32 cellular contexts compared by ENCODE assay signal in the genomic region with DNA sequence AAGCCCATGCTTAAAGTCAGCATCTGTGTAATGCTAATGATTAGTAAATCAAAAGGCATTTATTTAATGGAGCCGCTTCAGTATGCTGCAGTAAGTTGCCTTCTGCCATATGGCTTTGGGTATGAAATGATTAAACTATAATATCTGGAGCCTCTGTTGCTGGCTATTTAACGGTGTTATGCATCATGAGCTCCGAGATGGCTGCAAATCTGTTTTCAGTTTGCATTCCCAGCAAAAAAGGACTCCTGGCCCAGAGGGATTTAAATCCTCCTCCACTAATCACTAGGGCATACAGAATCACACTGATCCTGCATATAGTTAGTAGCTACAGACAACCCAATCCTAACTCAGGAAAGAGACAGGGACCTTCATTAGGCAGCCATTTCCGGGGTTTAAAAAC.
A peak's percentile ranks its signal among the peaks of the same experiment; 100 is the strongest.
DNase-seq lines count a peak whose midpoint lies in the region; ATAC-seq and TF ChIP-seq lines count a peak whose summit lies in the region.
"Had no signal": no experiment of that assay in that cellular context is flagged by ENCODE, and none has a peak within 500 bp of the region (broad histone marks: within the 10 kb centered on the region; RNA-seq: fewer than 3 reads in every experiment).

No MANE protein-coding gene starts in this region.

- H3K4me3 Mint-ChIP-seq in HFFc6 (peak overlapping the region; percentile 26; the same call in 1 of the 2 replicates), mesothelial cell of epicardium (no peak overlapping the region)
- H3K4me3 Mint-ChIP-seq: activated CD4-positive, alpha-beta T cell treated with anti-CD3 and anti-CD28 coated beads for 36 hours; T-helper 2 cell treated with Interferon-gamma antibody and Interleukin-4, amounts not matched to agents 5 μg/mL and 100 μg/mL, for 36 hours had no signal

- no peak for TF ChIP-seq EP300 in gastroesophageal sphincter (IDR thresholded peaks at IDR 0.05)

- ATAC-seq in gastroesophageal sphincter (no peak), GM21423 (IDR thresholded peaks at IDR 0.05; ENCODE audit: unreplicated experiment) (no peak), HG03280 (IDR thresholded peaks at IDR 0.05; ENCODE audit: unreplicated experiment) (no peak)
- ATAC-seq: activated CD4-positive, alpha-beta T cell treated with anti-CD3 and anti-CD28 coated beads for 36 hours; activated naive CD4-positive, alpha-beta T cell treated with anti-CD3 and anti-CD28 coated beads, Interleukin-2, amount 50 U/mL, for 72 hours; left lung; right lobe of liver had no signal

- H3K27me3 Mint-ChIP-seq in HFFc6 (ENCODE audit: insufficient read depth) = no peaks in the 10 kb centered on the region; the same call in 1 of the 2 replicates
- no peaks in the 10 kb centered on the region for H3K27me3 Mint-ChIP-seq in mesothelial cell of epicardium (ENCODE audit: low read depth)
- H3K27me3 Mint-ChIP-seq: activated CD4-positive, alpha-beta T cell treated with anti-CD3 and anti-CD28 coated beads for 36 hours had no signal

- H3K4me1 Mint-ChIP-seq in HFFc6 (ENCODE audit: low read depth) (peaks cover 29% of the 10 kb centered on the region), mesothelial cell of epicardium (peaks cover 22% of the 10 kb centered on the region)

- H3K27ac Mint-ChIP-seq in HFFc6 (peak overlapping the region; percentile 67; the same call in 1 of the 2 replicates), mesothelial cell of epicardium (no peak overlapping the region)
- H3K27ac Mint-ChIP-seq: activated CD4-positive, alpha-beta T cell treated with anti-CD3 and anti-CD28 coated beads for 36 hours; activated T-helper 2 cell treated with anti-CD3 and anti-CD28 coated beads, Interferon-gamma antibody, Interleukin-2, Interleukin-4, amounts not matched to agents 10 μg/mL and 5 μg/mL and 100 μg/mL, durations not matched to agents 14 hours and 24 hours and 36 hours; T-helper 2 cell treated with Interferon-gamma antibody and Interleukin-4, amounts not matched to agents 5 μg/mL and 100 μg/mL, for 36 hours had no signal

- TF ChIP-seq POLR2A in gastroesophageal sphincter (IDR thresholded peaks at IDR 0.05) = no peak

- H3K27me3 ChIP-seq in WERI-Rb-1 (ENCODE audit: insufficient read depth, low read depth, severe bottlenecking) (no peaks in the 10 kb centered on the region), gastroesophageal sphincter (no peaks in the 10 kb centered on the region)
- H3K27me3 ChIP-seq: BLaER1, left lung, Peyer's patch, right lobe of liver, stomach, thyroid gland, vagina had no signal

- TF ChIP-seq CTCF in AG10803 (conservative IDR thresholded peaks at IDR 0.05; ENCODE audit: low read length) = no peak
- no peak for TF ChIP-seq CTCF in HFFc6 (IDR thresholded peaks at IDR 0.05)
- TF ChIP-seq CTCF in WERI-Rb-1 (IDR thresholded peaks at IDR 0.05; ENCODE audit: low read depth, low read length) = no peak
- TF ChIP-seq CTCF in gastroesophageal sphincter (IDR thresholded peaks at IDR 0.05) = no peak
- no peak for TF ChIP-seq CTCF in mesothelial cell of epicardium (IDR thresholded peaks at IDR 0.05; ENCODE audit: unreplicated experiment)

- H3K27ac ChIP-seq in WERI-Rb-1 = peak overlapping the region; percentile 60
- H3K27ac ChIP-seq in gastroesophageal sphincter = peak overlapping the region; percentile 5 to 82 (median 46)
- H3K27ac ChIP-seq: BLaER1, left lung, Peyer's patch, right lobe of liver, stomach, thyroid gland, vagina had no signal

- DNase-seq in AG10803 (ENCODE audit: low read depth) (peak; percentile 52), HFFc6 (peak; percentile 20), WERI-Rb-1 (peak; percentile 35), mesothelial cell of epicardium (ENCODE audit: low spot score in 2 of 2, unreplicated experiment in 2 of 2) (no peak), NCI-H1105 (lab: John Stamatoyannopoulos, UW) (no peak)
- DNase-seq: activated CD4-positive, alpha-beta T cell treated with anti-CD3 and anti-CD28 coated beads for 36 hours; anterior cingulate cortex; GDM1; head of caudate nucleus; islet precursor cell; KBM-7; left lung; mesendoderm; NCI-H1092; NCI-H187 treated with DMSO at 0.1 percent for 48 hours; NCI-H2227 treated with DMSO at 0.1 percent for 48 hours; Peyer's patch; right lobe of liver; SHP77; stimulated activated CD4-positive, alpha-beta T cell treated with anti-CD3 and anti-CD28 coated beads, Interleukin-12 subunit alpha, Interleukin-12 subunit beta, amount 100 ng/mL, for 4 hours; stimulated activated CD4-positive, alpha-beta T cell treated with anti-CD3 and anti-CD28 coated beads, Interleukin-2, amount 100 ng/mL, for 48 hours; stomach; thyroid gland had no signal

- H3K4me1 ChIP-seq in gastroesophageal sphincter = peaks cover 0 to 41% (median 10%) of the 10 kb centered on the region in 3 donors
- H3K4me1 ChIP-seq: left lung, Peyer's patch, prostate gland, right lobe of liver, thyroid gland, vagina had no signal

- WGBS in gastroesophageal sphincter (ENCODE audit: low coverage in 1 of 2), 2 donors = 55 to 73% methylated on average over 3 to 4 of the region's 4 CpGs

- no peaks in the 10 kb centered on the region for H3K9me3 Mint-ChIP-seq in HFFc6
- no peaks in the 10 kb centered on the region for H3K9me3 Mint-ChIP-seq in mesothelial cell of epicardium
- H3K9me3 Mint-ChIP-seq: activated T-helper 2 cell treated with anti-CD3 and anti-CD28 coated beads, Interferon-gamma antibody, Interleukin-2, Interleukin-4, amounts not matched to agents 10 μg/mL and 5 μg/mL and 100 μg/mL, durations not matched to agents 14 hours and 24 hours and 36 hours; T-helper 2 cell treated with Interferon-gamma antibody and Interleukin-4, amounts not matched to agents 5 μg/mL and 100 μg/mL, for 36 hours had no signal

- H3K4me3 ChIP-seq in AG10803 (ENCODE audit: low read length) = no peak overlapping the region
- peak overlapping the region; percentile 7; the same call in 1 of the 2 replicates for H3K4me3 ChIP-seq in WERI-Rb-1 (ENCODE audit: low read depth, low read length)
- no peak overlapping the region for H3K4me3 ChIP-seq in gastroesophageal sphincter
- H3K4me3 ChIP-seq: BLaER1, left lung, Peyer's patch, prostate gland, right lobe of liver, stomach, thyroid gland, vagina had no signal

- H3K36me3 Mint-ChIP-seq in HFFc6 (ENCODE audit: low read depth) (no peaks in the 10 kb centered on the region), mesothelial cell of epicardium (no peaks in the 10 kb centered on the region)
- H3K36me3 Mint-ChIP-seq: activated naive CD4-positive, alpha-beta T cell treated with anti-CD3 and anti-CD28 coated beads, Interleukin-2, amount 50 U/mL, for 72 hours had no signal

- no peaks in the 10 kb centered on the region for H3K36me3 ChIP-seq in WERI-Rb-1
- H3K36me3 ChIP-seq in gastroesophageal sphincter = no peaks in the 10 kb centered on the region
- H3K36me3 ChIP-seq: BLaER1, left lung, Peyer's patch, prostate gland, right lobe of liver, stomach, thyroid gland, vagina had no signal

- H3K9me3 ChIP-seq in WERI-Rb-1 (ENCODE audit: severe bottlenecking) (no peaks in the 10 kb centered on the region), gastroesophageal sphincter (no peaks in the 10 kb centered on the region)
- H3K9me3 ChIP-seq: BLaER1, left lung, Peyer's patch, prostate gland, right lobe of liver, stomach, thyroid gland, vagina had no signal

Comparison
In these comparisons a context has a peak if more than half of its experiments do, and no peak if none do; other contexts are left out.
1. DNase-seq: peak in AG10803 (single experiment), HFFc6 (single experiment) and WERI-Rb-1 (single experiment); none in mesothelial cell of epicardium (0 of 2) and NCI-H1105 (single experiment).